8 cellular contexts compared by ENCODE assay signal in genomic region chr1:154154534-154155181, GRCh38. TPM values are rescaled to one million over a fixed set of nuclear protein-coding genes. Genes with fewer than 3 reads are reported as not detected.
DNase-seq lines count a peak whose midpoint lies in the region; ATAC-seq and TF ChIP-seq lines count a peak whose summit lies in the region.

Gene NUP210L, minus strand, starts transcription at chr1:154155073.

- H3K9me3 ChIP-seq in HUES64 (ENCODE audit: insufficient read depth, low read depth, low read length) (peaks cover 3% of the 10 kb centered on the region; the same call in 1 of the 2 replicates), mucosa of rectum (ENCODE audit: control insufficient read depth in 2 of 2, low read length in 2 of 2) (no peaks in the 10 kb centered on the region)
- H3K9me3 ChIP-seq in effector memory CD4-positive, alpha-beta T cell (ENCODE audit: control insufficient read depth, low read length) = no peaks in the 10 kb centered on the region

- 85% methylated on average over 29 of the region's 29 CpGs for WGBS in HUES64

- H3K27me3 ChIP-seq in HUES64 (ENCODE audit: insufficient read depth, low read length) (no peaks in the 10 kb centered on the region), mucosa of rectum (ENCODE audit: control insufficient read depth in 2 of 2, insufficient read depth in 2 of 2, low read length in 2 of 2) (no peaks in the 10 kb centered on the region)
- no peaks in the 10 kb centered on the region for H3K27me3 ChIP-seq in effector memory CD4-positive, alpha-beta T cell (replicated peaks; ENCODE audit: control insufficient read depth, insufficient read depth, low read length, poor library complexity, severe bottlenecking)

- ATAC-seq in HG03520 (IDR thresholded peaks at IDR 0.05; ENCODE audit: unreplicated experiment) = no peak
- ATAC-seq in HG03045 (IDR thresholded peaks at IDR 0.05; ENCODE audit: unreplicated experiment) = no peak
- ATAC-seq in GM19467 (IDR thresholded peaks at IDR 0.05; ENCODE audit: unreplicated experiment) = no peak

- DNase-seq in effector memory CD4-positive, alpha-beta T cell = no peak
- no peak for DNase-seq in HCEC 1CT

- H3K4me3 ChIP-seq in HUES64 (ENCODE audit: low read length) = peak within 1 kb of the TSS; percentile 37
- no peak within 1 kb of the TSS for H3K4me3 ChIP-seq in effector memory CD4-positive, alpha-beta T cell (ENCODE audit: insufficient read depth, low read depth, low read length, poor library complexity, severe bottlenecking)
- peak within 1 kb of the TSS in 1 of 2 donors; percentile 7 for H3K4me3 ChIP-seq in mucosa of rectum (ENCODE audit: low read length in 2 of 2)

- H3K4me1 ChIP-seq in HUES64 (ENCODE audit: insufficient read depth, low read length) (peaks cover 15% of the 10 kb centered on the region), mucosa of rectum (ENCODE audit: control insufficient read depth in 2 of 2, insufficient read depth in 2 of 2, low read length in 2 of 2) (peaks cover 4 to 7% of the 10 kb centered on the region in 2 donors)
- H3K4me1 ChIP-seq in effector memory CD4-positive, alpha-beta T cell (ENCODE audit: control insufficient read depth, insufficient read depth, low read length, poor library complexity, severe bottlenecking) = peaks cover 24% of the 10 kb centered on the region

- H3K27ac ChIP-seq in 22Rv1 (peak within 1 kb of the TSS; percentile 43), HUES64 (ENCODE audit: low read depth, low read length) (peak within 1 kb of the TSS; percentile 73), mucosa of rectum (ENCODE audit: low read depth in 2 of 2, low read length in 2 of 2) (peak within 1 kb of the TSS; percentile 3 to 63)
- peak within 1 kb of the TSS; percentile 23 for H3K27ac ChIP-seq in effector memory CD4-positive, alpha-beta T cell (ENCODE audit: insufficient read depth, low read length, poor library complexity, severe bottlenecking)

- H3K9ac ChIP-seq in HUES64 (ENCODE audit: low read depth, low read length) (peak within 1 kb of the TSS; percentile 28; the same call in 1 of the 2 replicates), mucosa of rectum (ENCODE audit: low read depth in 1 of 2, low read length in 2 of 2) (no peak within 1 kb of the TSS)

- TF ChIP-seq CTCF in 22Rv1 (IDR thresholded peaks at IDR 0.05) = no peak

- H3K36me3 ChIP-seq in HUES64 (ENCODE audit: insufficient read depth, low read length) (peaks cover 45% of the 10 kb centered on the region), mucosa of rectum (ENCODE audit: control insufficient read depth in 2 of 2, insufficient read depth in 2 of 2, low read length in 2 of 2) (peaks cover 18 to 36% of the 10 kb centered on the region in 2 donors)
- H3K36me3 ChIP-seq in effector memory CD4-positive, alpha-beta T cell (ENCODE audit: control insufficient read depth, insufficient read depth, low read length) = peaks cover 17% of the 10 kb centered on the region

RNA-seq across cellular contexts. Expression of gene NUP210L, which starts in this region (rescaled TPM):
- polyA plus RNA-seq in HUES64 (2013, experiment 1 of 2) = not detected
- polyA plus RNA-seq in HUES64 (2013, experiment 2 of 2) = not detected

Comparison
In these comparisons a context has a peak if more than half of its experiments do, and no peak if none do; other contexts are left out.
1. H3K27ac ChIP-seq: peak in every context shown above with its lines; median percentile 73 in HUES64; 43 in 22Rv1; 33 in mucosa of rectum; 23 in effector memory CD4-positive, alpha-beta T cell.